In genomic region chr2:219228745-219229374, GRCh38 we compare ENCODE assay signal across 2 cellular contexts.
TF ChIP-seq lines count a peak whose summit lies in the region.

No MANE protein-coding gene starts in this region.

TF ChIP-seq in GM12891, 5 proteins besides CTCF, POLR2A, EP300 and RAD21:
- no peak for TF ChIP-seq TAF1 (IDR thresholded peaks at IDR 0.05; ENCODE audit: low read depth, low read length)
- no peak for TF ChIP-seq POLR2AphosphoS5 (IDR thresholded peaks at IDR 0.05; ENCODE audit: low read depth, low read length)
- no peak for TF ChIP-seq POU2F2 (IDR thresholded peaks at IDR 0.05; ENCODE audit: low read depth, low read length)
- TF ChIP-seq PAX5 (IDR thresholded peaks at IDR 0.05; ENCODE audit: insufficient read depth, low read length, severe bottlenecking), result no peak
- TF ChIP-seq SPI1 (IDR thresholded peaks at IDR 0.05; ENCODE audit: low read depth, low read length), result no peak

TF ChIP-seq in H1, 55 proteins besides CTCF, POLR2A, EP300 and RAD21:
- TF ChIP-seq KDM5A (IDR thresholded peaks at IDR 0.05; ENCODE audit: low read length) (0 out of 2 replicates have a peak, but pooled peaks have one; percentile 30), POU5F1 (IDR thresholded peaks at IDR 0.05; ENCODE audit: low read depth, low read length) (no peak), NRF1 (IDR thresholded peaks at IDR 0.05; ENCODE audit: low read depth, low read length) (0 out of 2 replicates have a peak, but pooled peaks have one; percentile 8), HDAC6 (IDR thresholded peaks at IDR 0.05; ENCODE audit: low read depth, low read length) (no peak), TEAD4 (IDR thresholded peaks at IDR 0.05; ENCODE audit: low read depth, low read length) (no peak), CHD7 (IDR thresholded peaks at IDR 0.05; ENCODE audit: insufficient replicate concordance, low read length) (no peak), ASH2L (IDR thresholded peaks at IDR 0.05; ENCODE audit: low read length) (no peak), SIRT6 (IDR thresholded peaks at IDR 0.05; ENCODE audit: low read length) (no peak), PHF8 (conservative IDR thresholded peaks at IDR 0.05; ENCODE audit: low read depth, low read length) (no peak)
TF ChIP-seq in H1: peak in this region for 2.
